Comparison of ENCODE assay signal across 21 cellular contexts in genomic region chr10:132078746-132079345, GRCh38. TPM values are rescaled to one million over a fixed set of nuclear protein-coding genes. Genes with fewer than 3 reads are reported as not detected.
DNase-seq lines count a peak whose midpoint lies in the region; ATAC-seq and TF ChIP-seq lines count a peak whose summit lies in the region.
"Had no signal": no experiment of that assay in that cellular context is flagged by ENCODE, and none has a peak within 500 bp of the region (broad histone marks: within the 10 kb centered on the region; RNA-seq: fewer than 3 reads in every experiment).

No MANE protein-coding gene starts in this region.

- WGBS in upper lobe of left lung, 2 donors: 65 to 73% methylated on average over 20 to 23 of the region's 30 CpGs

- TF ChIP-seq POLR2A in upper lobe of left lung (IDR thresholded peaks at IDR 0.05): no peak

- no peak overlapping the region for H3K4me3 Mint-ChIP-seq in WTC11
- H3K4me3 Mint-ChIP-seq: activated CD8-positive, alpha-beta T cell treated with anti-CD3 and anti-CD28 coated beads for 36 hours; CD4-positive, alpha-beta memory T cell; naive B cell had no signal

- no peaks in the 10 kb centered on the region for H3K9me3 ChIP-seq in upper lobe of left lung
- H3K9me3 ChIP-seq: breast epithelium, pancreas had no signal

- peaks cover 7% of the 10 kb centered on the region for H3K9me3 Mint-ChIP-seq in WTC11
- H3K9me3 Mint-ChIP-seq: activated CD8-positive, alpha-beta T cell treated with anti-CD3 and anti-CD28 coated beads for 36 hours had no signal

- intact Hi-C loops in Right ventricle myocardium superior (cut with DNase I): no loop called here

- H3K36me3 Mint-ChIP-seq in WTC11: no peaks in the 10 kb centered on the region
- H3K36me3 Mint-ChIP-seq: CD4-positive, alpha-beta memory T cell had no signal

- TF ChIP-seq EP300 in upper lobe of left lung (IDR thresholded peaks at IDR 0.05): no peak

- H3K36me3 ChIP-seq in upper lobe of left lung: no peaks in the 10 kb centered on the region
- H3K36me3 ChIP-seq: breast epithelium, pancreas had no signal

- peaks cover 20% of the 10 kb centered on the region for H3K4me1 Mint-ChIP-seq in WTC11

- H3K27ac Mint-ChIP-seq in WTC11: peak overlapping the region; percentile 71; the same call in 1 of the 2 replicates
- H3K27ac Mint-ChIP-seq: activated CD8-positive, alpha-beta T cell treated with anti-CD3 and anti-CD28 coated beads for 36 hours; CD4-positive, alpha-beta memory T cell; naive B cell had no signal

- no peaks in the 10 kb centered on the region for H3K4me1 ChIP-seq in upper lobe of left lung
- H3K4me1 ChIP-seq: breast epithelium, pancreas had no signal

- H3K27me3 ChIP-seq in upper lobe of left lung: no peaks in the 10 kb centered on the region
- H3K27me3 ChIP-seq: breast epithelium, pancreas had no signal

- no peaks in the 10 kb centered on the region for H3K27me3 Mint-ChIP-seq in WTC11 (ENCODE audit: low read depth)

- ATAC-seq in WTC11: peak; percentile 76
- ATAC-seq in Right ventricle myocardium superior (ENCODE audit: poor library complexity): peak; percentile 86
- peak in 1 of 2 donors; percentile 49 for ATAC-seq in upper lobe of left lung (ENCODE audit: low FRiP score in 2 of 2)
- no peak for ATAC-seq in activated CD4-positive, CD25-positive, alpha-beta regulatory T cell treated with anti-CD3 and anti-CD28 coated beads, Interleukin-2, amount 50 U/mL, for 24 hours
- no peak for ATAC-seq in HG03520 (IDR thresholded peaks at IDR 0.05; ENCODE audit: unreplicated experiment)
- no peak for ATAC-seq in GM18873 (IDR thresholded peaks at IDR 0.05; ENCODE audit: low FRiP score, unreplicated experiment)
- ATAC-seq: activated CD8-positive, alpha-beta T cell treated with anti-CD3 and anti-CD28 coated beads for 36 hours; pancreas had no signal

- peak; percentile 33 for DNase-seq in WTC11 (ENCODE audit: low spot score)
- no peak for DNase-seq in Right ventricle myocardium superior
- DNase-seq in mesenteric fat pad (ENCODE audit: low spot score): peak; percentile 85
- DNase-seq in upper lobe of left lung: peak; percentile 15 to 78
- DNase-seq: activated CD8-positive, alpha-beta T cell treated with anti-CD3 and anti-CD28 coated beads for 36 hours; activated naive CD4-positive, alpha-beta T cell treated with Interleukin-2 at 50 U/mL for 16 hours; activated T-cell treated with anti-CD3 and anti-CD28 coated beads, Interleukin-2, amount 50 U/mL, for 1 hour; CD4-positive, alpha-beta memory T cell; dermis blood vessel endothelial cell; HCEC 1CT; mesenchymal stem cell; naive B cell; NCI-H1436 treated with DMSO at 0.1 percent for 48 hours; NCI-H524 treated with DMSO at 0.1 percent for 48 hours had no signal

- CTCF ChIA-PET in WTC11 (lab: Charles Lee): interaction anchor here (1.4 kb wide), 1 partner anchor 13 kb away, joined by 4 read pairs; the partner anchor contains the start of gene JAKMIP3

- H3K4me3 ChIP-seq in upper lobe of left lung: no peak overlapping the region
- H3K4me3 ChIP-seq: breast epithelium, pancreas, SK-N-MC had no signal

- no peak for TF ChIP-seq CTCF in WTC11 (IDR thresholded peaks at IDR 0.05)
- TF ChIP-seq CTCF in upper lobe of left lung (IDR thresholded peaks at IDR 0.05): no peak

- H3K27ac ChIP-seq in upper lobe of left lung: no peak overlapping the region
- H3K27ac ChIP-seq: breast epithelium, pancreas, SK-N-MC had no signal

- POLR2A ChIA-PET in WTC11 (lab: Charles Lee): no interaction called here

TF ChIP-seq in WTC11, 78 proteins besides CTCF, POLR2A, EP300 and RAD21 (continues in another document):
- TF ChIP-seq ETV6 (CRISPR knock-in tag; IDR thresholded peaks at IDR 0.05) (no peak), PRDM15 (CRISPR knock-in tag; IDR thresholded peaks at IDR 0.05) (no peak), ZNF416 (CRISPR knock-in tag; IDR thresholded peaks at IDR 0.05) (no peak), NR3C1 (CRISPR knock-in tag; conservative IDR thresholded peaks at IDR 0.05; ENCODE audit: low read depth) (no peak), MXD4 (CRISPR knock-in tag; IDR thresholded peaks at IDR 0.05; ENCODE audit: borderline replicate concordance) (no peak), TEAD1 (CRISPR knock-in tag; IDR thresholded peaks at IDR 0.05) (no peak), JAZF1 (CRISPR knock-in tag; IDR thresholded peaks at IDR 0.05) (no peak), CREB1 (CRISPR knock-in tag; IDR thresholded peaks at IDR 0.05) (no peak), SMAD4 (CRISPR knock-in tag; IDR thresholded peaks at IDR 0.05) (no peak), AR (CRISPR knock-in tag; IDR thresholded peaks at IDR 0.05) (no peak), NFATC4 (CRISPR knock-in tag; IDR thresholded peaks at IDR 0.05) (no peak), GRHL2 (CRISPR knock-in tag; IDR thresholded peaks at IDR 0.05; ENCODE audit: insufficient replicate concordance, severe bottlenecking) (no peak), E2F4 (CRISPR knock-in tag; IDR thresholded peaks at IDR 0.05; ENCODE audit: borderline replicate concordance, low read depth) (no peak), HMGXB4 (CRISPR knock-in tag; IDR thresholded peaks at IDR 0.05) (no peak), ATF1 (CRISPR knock-in tag; IDR thresholded peaks at IDR 0.05) (no peak)

RNA-seq across cellular contexts. Expression of gene JAKMIP3, which starts 13.1 kb away (rescaled TPM):
- 1.2 to 1.7 TPM (median 1.4 TPM) in 3 replicates for total RNA-seq in WTC11 (2021)
- total RNA-seq in Right ventricle myocardium superior: 1.5 TPM
- 0.48 TPM for total RNA-seq in mesenteric fat pad
- 1 to 10 TPM in 1 of 6 donors, under 1 TPM in 3, not detected in 2; 0.13 to 3.1 (median 0.52) TPM for total RNA-seq in upper lobe of left lung
- total RNA-seq: dermis blood vessel endothelial cell, RPMI7951 had no signal

Comparison
In these comparisons a context has a peak if more than half of its experiments do, and no peak if none do; other contexts are left out.
1. ATAC-seq: peak in WTC11 (single experiment) and Right ventricle myocardium superior (single experiment); none in activated CD4-positive, CD25-positive, alpha-beta regulatory T cell treated with anti-CD3 and anti-CD28 coated beads, Interleukin-2, amount 50 U/mL, for 24 hours (0 of 2), HG03520 (single experiment) and GM18873 (single experiment).